ENCODE assay signal across 8 cellular contexts in the genomic region with DNA sequence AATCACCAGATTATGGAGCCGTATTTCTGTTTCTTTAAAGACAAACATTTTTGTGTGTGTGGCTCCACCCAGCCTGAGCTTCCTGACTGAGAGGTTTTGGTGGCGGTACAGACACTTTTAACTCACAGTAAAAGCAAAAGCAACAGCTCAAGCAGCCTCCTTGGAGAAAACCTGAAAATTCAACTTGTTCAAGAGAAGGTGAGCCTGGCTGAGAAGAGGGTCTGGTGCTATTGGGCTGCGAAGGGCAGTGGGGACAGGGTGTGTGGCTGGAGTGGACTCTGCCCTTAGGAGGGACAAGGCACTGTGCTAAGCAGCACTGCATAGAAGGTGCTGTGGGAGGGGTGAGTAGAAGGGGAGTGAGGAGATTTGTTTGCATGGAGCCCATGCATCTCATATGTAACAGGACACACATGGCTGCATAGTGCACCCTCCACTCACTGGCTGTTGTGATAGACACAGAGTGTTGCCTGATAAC. TPM values are rescaled to one million over a fixed set of nuclear protein-coding genes. Genes with fewer than 3 reads are reported as not detected.
DNase-seq lines count a peak whose midpoint lies in the region; ATAC-seq, FAIRE-seq and TF ChIP-seq lines count a peak whose summit lies in the region.

GIMAP7 (plus strand) TSS at position 125 of the 475 bp plus-strand sequence. CDS start 5,103 bp downstream, outside the sequence.

- H3K27me3 ChIP-seq in transverse colon: no peaks in the 10 kb centered on the region

- H3K27me3 Mint-ChIP-seq in activated naive CD4-positive, alpha-beta T cell treated with anti-CD3 and anti-CD28 coated beads for 36 hours (ENCODE audit: low read depth): no peaks in the 10 kb centered on the region

- H3K27ac Mint-ChIP-seq in activated naive CD4-positive, alpha-beta T cell treated with anti-CD3 and anti-CD28 coated beads for 36 hours: peak within 1 kb of the TSS; percentile 98

- H3K4me3 Mint-ChIP-seq in activated naive CD4-positive, alpha-beta T cell treated with anti-CD3 and anti-CD28 coated beads for 36 hours: peak within 1 kb of the TSS; percentile 96

- peaks cover 20% of the 10 kb centered on the region for H3K36me3 Mint-ChIP-seq in activated naive CD4-positive, alpha-beta T cell treated with anti-CD3 and anti-CD28 coated beads for 36 hours (ENCODE audit: low read depth)

- peak; percentile 59 for ATAC-seq in GM18867 (IDR thresholded peaks at IDR 0.05; ENCODE audit: unreplicated experiment)
- ATAC-seq in HG03442 (IDR thresholded peaks at IDR 0.05; ENCODE audit: unreplicated experiment): peak; percentile 61
- peak; percentile 88 for ATAC-seq in mucosa of descending colon
- no peak for ATAC-seq in HG02970 (IDR thresholded peaks at IDR 0.05; ENCODE audit: low FRiP score, unreplicated experiment)

- H3K9me3 Mint-ChIP-seq in activated naive CD4-positive, alpha-beta T cell treated with anti-CD3 and anti-CD28 coated beads for 36 hours: no peaks in the 10 kb centered on the region

- peaks cover 49% of the 10 kb centered on the region for H3K4me1 Mint-ChIP-seq in activated naive CD4-positive, alpha-beta T cell treated with anti-CD3 and anti-CD28 coated beads for 36 hours (ENCODE audit: low read depth)

- H3K4me1 ChIP-seq in mucosa of descending colon (ENCODE audit: low read depth): peaks cover 4% of the 10 kb centered on the region
- H3K4me1 ChIP-seq in transverse colon: peaks cover 0 to 9% (median 0%) of the 10 kb centered on the region in 4 donors

- H3K27ac ChIP-seq in transverse colon: peak within 1 kb of the TSS; percentile 46 to 74 (median 68)

- TF ChIP-seq CTCF in mucosa of descending colon (IDR thresholded peaks at IDR 0.05) (no peak), transverse colon (IDR thresholded peaks at IDR 0.05) (no peak)

- no peak for FAIRE-seq in HTR-8/SVneo (lab: Jason Lieb, UNC)

- peak; percentile 70 for DNase-seq in activated naive CD4-positive, alpha-beta T cell treated with anti-CD3 and anti-CD28 coated beads for 36 hours
- peak in 2 of 3 donors; percentile 53 to 64 for DNase-seq in mucosa of descending colon
- peak; percentile 42 for DNase-seq in transverse colon
- no peak for DNase-seq in ACHN
- no peak for DNase-seq in HTR-8/SVneo (ENCODE audit: insufficient read length, low spot score)

- no peak for TF ChIP-seq EP300 in transverse colon (IDR thresholded peaks at IDR 0.05; ENCODE audit: low read depth)

- in situ Hi-C loops in transverse colon (cut with MboI; ENCODE audit: low pct_ligation_motif_present in 1 of 4, low pct_unique_long_range_greater_than_20kb in 1 of 4, low sequenced_read_pairs in 3 of 4): no loop called here
- in situ Hi-C loops in ACHN (cut with HindIII; ENCODE audit: low pct_ligation_motif_present, low pct_unique_long_range_greater_than_20kb, low sequenced_read_pairs): no loop called here

- H3K9me3 ChIP-seq in mucosa of descending colon (no peaks in the 10 kb centered on the region), transverse colon (no peaks in the 10 kb centered on the region)

- peak within 1 kb of the TSS; percentile 9 for H3K4me3 ChIP-seq in mucosa of descending colon
- peak within 1 kb of the TSS in 3 of 4 donors; percentile 26 to 49 (median 27) for H3K4me3 ChIP-seq in transverse colon

- WGBS in transverse colon (ENCODE audit: low coverage in 1 of 2), 2 donors: 17 to 21% methylated on average over 3 of the region's 3 CpGs

- peak; percentile 61 for TF ChIP-seq POLR2A in transverse colon (IDR thresholded peaks at IDR 0.05)

- intact Hi-C loops in activated naive CD4-positive, alpha-beta T cell treated with anti-CD3 and anti-CD28 coated beads for 36 hours (cut with micrococcal nuclease): loop anchor here (1.0 to 5.0 kb wide), 7 partner anchors 52 to 240 kb away; partner anchors contain the start of genes GIMAP2, GIMAP4 and REPIN1
- intact Hi-C loops in mucosa of descending colon (cut with DNase I, micrococcal nuclease) (no loop called here), transverse colon (cut with DNase I; ENCODE audit: low total_unique reads) (no loop called here)

- CTCF ChIA-PET in activated naive CD4-positive, alpha-beta T cell treated with anti-CD3 and anti-CD28 coated beads for 36 hours (lab: Charles Lee): interaction anchor here (0.7 to 2.9 kb wide), 8 partner anchors 13 to 203 kb away, joined by 3 to 41 read pairs (median 4); partner anchors contain the start of gene GIMAP8

- H3K36me3 ChIP-seq in mucosa of descending colon (ENCODE audit: low read depth) (no peaks in the 10 kb centered on the region), transverse colon (no peaks in the 10 kb centered on the region)

RNA-seq across cellular contexts. Expression of gene GIMAP7, which starts in this region (rescaled TPM):
- 10 to 100 TPM; 41.6 TPM for total RNA-seq in activated naive CD4-positive, alpha-beta T cell treated with anti-CD3 and anti-CD28 coated beads for 36 hours
- total RNA-seq in mucosa of descending colon (10 to 100 TPM in 1 of 3 donors, 1 to 10 TPM in 2; 6.7 to 11.5 (median 9.8) TPM), transverse colon (10 to 100 TPM in 1 of 4 donors, 1 to 10 TPM in 2, under 1 TPM in 1; 1.00 to 11.9 (median 6.1) TPM)

Comparison
In these comparisons a context has a peak if more than half of its experiments do, and no peak if none do; other contexts are left out.
1. DNase-seq: peak in activated naive CD4-positive, alpha-beta T cell treated with anti-CD3 and anti-CD28 coated beads for 36 hours (single experiment), mucosa of descending colon (2 of 3) and transverse colon (single experiment); none in ACHN (single experiment) and HTR-8/SVneo (single experiment).